Comparison of ENCODE assay signal across 7 cellular contexts in the genomic region with DNA sequence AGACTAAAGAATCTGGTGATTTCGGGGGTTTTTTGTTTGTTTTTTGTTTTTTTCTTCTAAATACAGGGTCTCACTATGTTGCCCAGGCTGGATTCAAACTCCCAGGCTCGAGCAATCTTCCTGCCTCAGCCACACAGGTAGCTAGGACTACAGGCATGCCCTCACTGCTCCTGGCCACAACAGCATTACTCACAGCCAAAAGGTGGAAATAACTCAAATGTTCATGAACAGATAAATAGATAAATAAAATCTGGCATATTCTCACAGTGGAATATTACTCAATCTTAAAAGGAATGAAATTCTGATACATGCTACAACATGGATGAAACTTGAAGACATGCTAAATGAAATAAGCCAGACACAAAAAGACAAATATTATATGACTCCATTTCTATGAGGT.
"Had no signal": no experiment of that assay in that cellular context is flagged by ENCODE, and none has a peak within 500 bp of the region (broad histone marks: within the 10 kb centered on the region; RNA-seq: fewer than 3 reads in every experiment).

No MANE protein-coding gene starts in this region.

- H3K36me3 Mint-ChIP-seq: IgD-negative memory B cell had no signal

- H3K4me3 ChIP-seq: K562 had no signal

- FAIRE-seq: HepG2, HTR-8/SVneo, K562 had no signal

- H3K4me3 Mint-ChIP-seq: IgD-negative memory B cell had no signal

- DNase-seq: IMR-90, KBM-7 had no signal

- H3K27ac Mint-ChIP-seq: IgD-negative memory B cell had no signal

- H3K27ac ChIP-seq: HL-60 had no signal
